In genomic region chr7:158602041-158602440, GRCh38 we compare ENCODE assay signal across 10 cellular contexts.
"Had no signal": no experiment of that assay in that cellular context is flagged by ENCODE, and none has a peak within 500 bp of the region (broad histone marks: within the 10 kb centered on the region; RNA-seq: fewer than 3 reads in every experiment).

No MANE protein-coding gene starts in this region.

- H3K4me3 Mint-ChIP-seq: GM23338, H9, HFFc6, IgD-negative memory B cell had no signal

- H3K4me1 Mint-ChIP-seq: GM23338, H9, IgD-negative memory B cell had no signal

- H3K27ac Mint-ChIP-seq: GM23338, H9, HFFc6, IgD-negative memory B cell had no signal

- ATAC-seq: GM23338, HCT116, HepG2 had no signal

- DNase-seq: H9, HFFc6, KBM-7 had no signal

- FAIRE-seq: H1, H54, HepG2 had no signal

- H3K4me3 ChIP-seq: GM23338 had no signal

- H3K27ac ChIP-seq: HL-60 had no signal
